In genomic region chr9:95073918-95074317, GRCh38 we compare ENCODE assay signal across 18 cellular contexts.
DNase-seq lines count a peak whose midpoint lies in the region; ATAC-seq and TF ChIP-seq lines count a peak whose summit lies in the region.
"Had no signal": no experiment of that assay in that cellular context is flagged by ENCODE, and none has a peak within 500 bp of the region (broad histone marks: within the 10 kb centered on the region; RNA-seq: fewer than 3 reads in every experiment).

No MANE protein-coding gene starts in this region.

- no peak for TF ChIP-seq CTCF in left ventricle myocardium inferior (IDR thresholded peaks at IDR 0.05; ENCODE audit: borderline replicate concordance)

- no peaks in the 10 kb centered on the region for H3K4me1 Mint-ChIP-seq in activated CD4-positive, alpha-beta T cell treated with anti-CD3 and anti-CD28 coated beads, Interleukin-2, amount 10 ng/mL, durations not matched to agents 24 days and 14 days
- H3K4me1 Mint-ChIP-seq: activated naive CD4-positive, alpha-beta T cell treated with anti-CD3 and anti-CD28 coated beads, Interleukin-2, amount 50 U/mL, for 24 hours; stimulated activated effector memory CD8-positive, alpha-beta T cell treated with anti-CD3 and anti-CD28 coated beads, Interleukin-12 subunit alpha, Interleukin-12 subunit beta, amount 100 ng/mL, for 72 hours had no signal

- no peak overlapping the region for H3K4me3 ChIP-seq in left ventricle myocardium inferior
- peak overlapping the region in 1 of 3 donors; percentile 22 for H3K4me3 ChIP-seq in skeletal muscle tissue (ENCODE audit: low read length in 3 of 3)
- H3K4me3 ChIP-seq: A549, hepatocyte, upper lobe of right lung had no signal

- H3K36me3 ChIP-seq in left ventricle myocardium inferior, result peaks cover 17% of the 10 kb centered on the region
- peaks cover 8 to 27% (median 12%) of the 10 kb centered on the region in 3 donors for H3K36me3 ChIP-seq in skeletal muscle tissue (ENCODE audit: control insufficient read depth in 3 of 3, insufficient read depth in 3 of 3, low read length in 3 of 3)

- no peak overlapping the region for H3K27ac Mint-ChIP-seq in activated CD4-positive, alpha-beta T cell treated with anti-CD3 and anti-CD28 coated beads, Interleukin-2, amount 10 ng/mL, durations not matched to agents 24 days and 14 days
- H3K27ac Mint-ChIP-seq: activated CD8-positive, alpha-beta T cell treated with anti-CD3 and anti-CD28 coated beads, Interleukin-2, amount 10 ng/mL, durations not matched to agents 7 days and 5 days; activated naive CD4-positive, alpha-beta T cell treated with anti-CD3 and anti-CD28 coated beads, Interleukin-2, amount 50 U/mL, for 24 hours; naive B cell; stimulated activated effector memory CD8-positive, alpha-beta T cell treated with anti-CD3 and anti-CD28 coated beads, Interleukin-12 subunit alpha, Interleukin-12 subunit beta, amount 100 ng/mL, for 72 hours had no signal

- ATAC-seq in Right ventricle myocardium inferior, result no peak
- ATAC-seq in HG03045 (IDR thresholded peaks at IDR 0.05; ENCODE audit: unreplicated experiment), result no peak
- ATAC-seq: activated CD8-positive, alpha-beta T cell treated with anti-CD3 and anti-CD28 coated beads, Interleukin-2, amount 10 ng/mL, durations not matched to agents 7 days and 5 days; SK-N-SH treated with all-trans-retinoic acid at 6 μM for 48 hours; stimulated activated effector memory CD8-positive, alpha-beta T cell treated with anti-CD3 and anti-CD28 coated beads, Interleukin-12 subunit alpha, Interleukin-12 subunit beta, amount 100 ng/mL, for 72 hours had no signal

- no peaks in the 10 kb centered on the region for H3K27me3 Mint-ChIP-seq in activated CD4-positive, alpha-beta T cell treated with anti-CD3 and anti-CD28 coated beads, Interleukin-2, amount 10 ng/mL, durations not matched to agents 24 days and 14 days
- H3K27me3 Mint-ChIP-seq: activated naive CD4-positive, alpha-beta T cell treated with anti-CD3 and anti-CD28 coated beads, Interleukin-2, amount 50 U/mL, for 24 hours; naive B cell had no signal

- peak overlapping the region in 1 of 3 donors; percentile 9 for H3K9ac ChIP-seq in skeletal muscle tissue (ENCODE audit: low read depth in 1 of 3, low read length in 3 of 3)

- H3K27me3 ChIP-seq in left ventricle myocardium inferior (ENCODE audit: low read depth) (no peaks in the 10 kb centered on the region), layer of hippocampus (ENCODE audit: control insufficient read depth, insufficient read depth, low read length) (no peaks in the 10 kb centered on the region), skeletal muscle tissue (ENCODE audit: control insufficient read depth in 3 of 3, insufficient read depth in 3 of 3, low read length in 3 of 3) (no peaks in the 10 kb centered on the region)
- H3K27me3 ChIP-seq: hepatocyte, upper lobe of right lung had no signal

- peak overlapping the region; percentile 90 for H3K27ac ChIP-seq in left ventricle myocardium inferior (replicated peaks)
- peak overlapping the region; percentile 74 for H3K27ac ChIP-seq in layer of hippocampus (ENCODE audit: low read depth, low read length)
- H3K27ac ChIP-seq in skeletal muscle tissue (ENCODE audit: low read depth, low read length), result peak overlapping the region; percentile 48
- H3K27ac ChIP-seq: hepatocyte, upper lobe of right lung had no signal

- H3K9me3 Mint-ChIP-seq in activated CD4-positive, alpha-beta T cell treated with anti-CD3 and anti-CD28 coated beads, Interleukin-2, amount 10 ng/mL, durations not matched to agents 24 days and 14 days, result no peaks in the 10 kb centered on the region
- H3K9me3 Mint-ChIP-seq: activated naive CD4-positive, alpha-beta T cell treated with anti-CD3 and anti-CD28 coated beads, Interleukin-2, amount 50 U/mL, for 24 hours; naive B cell; stimulated activated effector memory CD8-positive, alpha-beta T cell treated with anti-CD3 and anti-CD28 coated beads, Interleukin-12 subunit alpha, Interleukin-12 subunit beta, amount 100 ng/mL, for 72 hours had no signal

- H3K9me3 ChIP-seq in left ventricle myocardium inferior (replicated peaks), result no peaks in the 10 kb centered on the region
- no peaks in the 10 kb centered on the region for H3K9me3 ChIP-seq in skeletal muscle tissue (ENCODE audit: control insufficient read depth in 3 of 3, low read length in 3 of 3)
- H3K9me3 ChIP-seq: A549, upper lobe of right lung had no signal

- H3K36me3 Mint-ChIP-seq in activated CD4-positive, alpha-beta T cell treated with anti-CD3 and anti-CD28 coated beads, Interleukin-2, amount 10 ng/mL, durations not matched to agents 24 days and 14 days (ENCODE audit: low read depth), result no peaks in the 10 kb centered on the region
- H3K36me3 Mint-ChIP-seq: activated naive CD4-positive, alpha-beta T cell treated with anti-CD3 and anti-CD28 coated beads, Interleukin-2, amount 50 U/mL, for 24 hours had no signal

- peaks cover 100% of the 10 kb centered on the region for H3K4me1 ChIP-seq in left ventricle myocardium inferior
- peaks cover 74 to 99% (median 92%) of the 10 kb centered on the region in 3 donors for H3K4me1 ChIP-seq in skeletal muscle tissue (ENCODE audit: control insufficient read depth in 3 of 3, insufficient read depth in 3 of 3, low read length in 3 of 3)

- DNase-seq in left ventricle myocardium inferior, result no peak
- DNase-seq in Right ventricle myocardium inferior (ENCODE audit: missing footprints), result no peak
- no peak for DNase-seq in DMS79 treated with DMSO at 0.1 percent for 48 hours (lab: John Stamatoyannopoulos, UW)
- DNase-seq in effector CD8-positive, alpha-beta T cell (lab: John Stamatoyannopoulos, UW), result no peak
- DNase-seq in activated CD4-positive, alpha-beta T cell treated with anti-CD3 and anti-CD28 coated beads, Interleukin-2, amount 10 ng/mL, durations not matched to agents 24 days and 14 days, result no peak
- DNase-seq: activated CD4-positive, CD25-positive, alpha-beta regulatory T cell; activated CD8-positive, alpha-beta T cell treated with anti-CD3 and anti-CD28 coated beads, Interleukin-2, amount 10 ng/mL, durations not matched to agents 7 days and 5 days; cortex of kidney; naive B cell had no signal

- intact Hi-C loops in left ventricle myocardium inferior (cut with micrococcal nuclease) (no loop called here), Right ventricle myocardium inferior (cut with DNase I) (no loop called here)
- intact Hi-C loops in activated CD4-positive, alpha-beta T cell treated with anti-CD3 and anti-CD28 coated beads, Interleukin-2, amount 10 ng/mL, durations not matched to agents 24 days and 14 days (cut with micrococcal nuclease), result no loop called here

- H3K4me3 Mint-ChIP-seq in activated CD4-positive, alpha-beta T cell treated with anti-CD3 and anti-CD28 coated beads, Interleukin-2, amount 10 ng/mL, durations not matched to agents 24 days and 14 days, result no peak overlapping the region
- H3K4me3 Mint-ChIP-seq: activated CD8-positive, alpha-beta T cell treated with anti-CD3 and anti-CD28 coated beads, Interleukin-2, amount 10 ng/mL, durations not matched to agents 7 days and 5 days; activated naive CD4-positive, alpha-beta T cell treated with anti-CD3 and anti-CD28 coated beads, Interleukin-2, amount 50 U/mL, for 24 hours; naive B cell; stimulated activated effector memory CD8-positive, alpha-beta T cell treated with anti-CD3 and anti-CD28 coated beads, Interleukin-12 subunit alpha, Interleukin-12 subunit beta, amount 100 ng/mL, for 72 hours had no signal
